15 cellular contexts compared by ENCODE assay signal in genomic region chr9:136586391-136586790, GRCh38. TPM values are rescaled to one million over a fixed set of nuclear protein-coding genes. Genes with fewer than 3 reads are reported as not detected.
DNase-seq lines count a peak whose midpoint lies in the region; ATAC-seq, FAIRE-seq and TF ChIP-seq lines count a peak whose summit lies in the region.
"Had no signal": no experiment of that assay in that cellular context is flagged by ENCODE, and none has a peak within 500 bp of the region (broad histone marks: within the 10 kb centered on the region; RNA-seq: fewer than 3 reads in every experiment).

No MANE protein-coding gene starts in this region.

- H3K4me3 ChIP-seq in A673 (ENCODE audit: low read depth, low read length, poor library complexity, severe bottlenecking) (no peak overlapping the region), mesendoderm (ENCODE audit: low read length) (no peak overlapping the region)

- H3K4me1 Mint-ChIP-seq in WTC11, result peaks cover 39% of the 10 kb centered on the region

- no peaks in the 10 kb centered on the region for H3K36me3 ChIP-seq in A673 (ENCODE audit: insufficient read depth, low read length, poor library complexity, severe bottlenecking)
- no peaks in the 10 kb centered on the region for H3K36me3 ChIP-seq in mesendoderm (ENCODE audit: control insufficient read depth, insufficient read depth, low read length)
- H3K36me3 ChIP-seq: BE2C had no signal

- no CpG with 5 or more reads among the region's 15 CpGs for WGBS in mesendoderm (ENCODE audit: extremely low coverage, insufficient coverage, low lambda C conversion rate)

- no peak overlapping the region for H4K8ac ChIP-seq in mesendoderm (ENCODE audit: low read depth, low read length)

- H3K18ac ChIP-seq in mesendoderm (ENCODE audit: low read length), result no peak overlapping the region

- H3K56ac ChIP-seq in mesendoderm (ENCODE audit: low read length), result peak overlapping the region; percentile 72

- FAIRE-seq in GM12891 (lab: Jason Lieb, UNC) (peak; percentile 65), GM19239 (lab: Jason Lieb, UNC) (no peak)

- no peak overlapping the region for H3K4ac ChIP-seq in mesendoderm (ENCODE audit: low read depth, low read length)

- POLR2A ChIA-PET in A673 (lab: Charles Lee; ENCODE audit: low non-redundant PET), result no interaction called here
- POLR2A ChIA-PET in WTC11 (lab: Charles Lee), result interaction anchor here (1.1 to 2.5 kb wide), 3 partner anchors 8 to 39 kb away, joined by 3 to 28 read pairs (median 8); no protein-coding TSS in a partner anchor

- no peaks in the 10 kb centered on the region; the same call in 1 of the 2 replicates for H3K27me3 Mint-ChIP-seq in WTC11 (ENCODE audit: low read depth)

- no peak overlapping the region for H3K4me3 Mint-ChIP-seq in WTC11

- peak overlapping the region; percentile 4 for H3K27ac ChIP-seq in A673 (ENCODE audit: low read depth, low read length, poor library complexity, severe bottlenecking)
- no peak overlapping the region for H3K27ac ChIP-seq in mesendoderm (ENCODE audit: low read depth, low read length)

- intact Hi-C loops in A673 (cut with micrococcal nuclease; ENCODE audit: unreplicated experiment), result no loop called here

- no peak for TF ChIP-seq POLR2A in GM12891 (IDR thresholded peaks at IDR 0.05; ENCODE audit: low read depth, low read length)

- H3K79me1 ChIP-seq in mesendoderm (ENCODE audit: low read length), result peaks cover 2% of the 10 kb centered on the region

- DNase-seq in A673 (ENCODE audit: low spot score) (no peak), GM12891 (ENCODE audit: insufficient read length, low spot score) (no peak), WTC11 (ENCODE audit: low spot score) (no peak), mesendoderm (no peak), SKM-1 (lab: John Stamatoyannopoulos, UW; ENCODE audit: unreplicated experiment) (no peak), GM19239 (ENCODE audit: insufficient read length, low spot score) (no peak), NCI-H748 treated with DMSO at 0.1 percent for 48 hours (lab: John Stamatoyannopoulos, UW) (no peak)
- DNase-seq in stimulated activated CD4-positive, alpha-beta T cell treated with anti-CD3 and anti-CD28 coated beads, Interleukin-12 subunit alpha, Interleukin-12 subunit beta, amount 100 ng/mL, for 4 hours, result no peak
- DNase-seq: DMS 273 treated with DMSO at 0.1 percent for 48 hours, KG1, NCI-H1092 treated with DMSO at 0.1 percent for 48 hours, NCI-H187, SIG-M5 had no signal

- peak overlapping the region; percentile 88 for H2AK5ac ChIP-seq in mesendoderm (ENCODE audit: low read length)

- no peak for ATAC-seq in WTC11
- ATAC-seq: HCT116 had no signal

- BruUV-seq in A673 (replicated peaks; lab: Mats Ljungman, UMichigan), result no TSS peak

- no peaks in the 10 kb centered on the region for H3K36me3 Mint-ChIP-seq in WTC11

- H3K23ac ChIP-seq in mesendoderm (ENCODE audit: low read length), result no peak overlapping the region

- peak overlapping the region; percentile 43 for H2BK5ac ChIP-seq in mesendoderm (ENCODE audit: low read length)

- peaks cover 31% of the 10 kb centered on the region for H3K4me1 ChIP-seq in A673 (ENCODE audit: insufficient read depth, low read length, poor library complexity, severe bottlenecking)
- H3K4me1 ChIP-seq in mesendoderm (ENCODE audit: control insufficient read depth, low read depth, low read length), result peaks cover 14% of the 10 kb centered on the region

- TF ChIP-seq CTCF in A673 (conservative IDR thresholded peaks at IDR 0.05; ENCODE audit: low read depth, low read length) (no peak), WTC11 (IDR thresholded peaks at IDR 0.05) (no peak)

- H2BK120ac ChIP-seq in mesendoderm (ENCODE audit: low read depth, low read length), result no peak overlapping the region

- H3K27ac Mint-ChIP-seq in WTC11, result peak overlapping the region; percentile 48

- no peaks in the 10 kb centered on the region for H3K9me3 Mint-ChIP-seq in WTC11

- CTCF ChIA-PET in A673 (lab: Charles Lee) (no interaction called here), WTC11 (lab: Charles Lee) (interaction anchor here (2.4 to 2.9 kb wide), 2 partner anchors 14 to 40 kb away, joined by 15 to 16 read pairs; no protein-coding TSS in a partner anchor)

- H3K4me2 ChIP-seq in mesendoderm (ENCODE audit: low read length), result no peak overlapping the region

- H2BK15ac ChIP-seq in mesendoderm (replicated peaks; ENCODE audit: low read depth), result no peak overlapping the region

- H4K5ac ChIP-seq in mesendoderm (ENCODE audit: low read length), result no peak overlapping the region

- H3K27me3 ChIP-seq in A673 (replicated peaks; ENCODE audit: insufficient read depth, low read depth, low read length, poor library complexity) (no peaks in the 10 kb centered on the region), mesendoderm (ENCODE audit: insufficient read depth, low read length, poor library complexity) (no peaks in the 10 kb centered on the region)
- H3K27me3 ChIP-seq: BE2C had no signal

- no peaks in the 10 kb centered on the region for H3K79me2 ChIP-seq in mesendoderm (ENCODE audit: control insufficient read depth, insufficient read depth, low read length)

- no peaks in the 10 kb centered on the region for H3K9me3 ChIP-seq in A673 (ENCODE audit: low read depth, low read length, poor library complexity, severe bottlenecking)
- H3K9me3 ChIP-seq: BE2C had no signal

- no peak overlapping the region for H3K9ac ChIP-seq in mesendoderm (ENCODE audit: low read length)

TF ChIP-seq in GM12891, 5 proteins besides CTCF, POLR2A, EP300 and RAD21:
- TF ChIP-seq POLR2AphosphoS5 (IDR thresholded peaks at IDR 0.05; ENCODE audit: low read depth, low read length), result no peak
- no peak for TF ChIP-seq POU2F2 (IDR thresholded peaks at IDR 0.05; ENCODE audit: low read depth, low read length)
- TF ChIP-seq PAX5 (IDR thresholded peaks at IDR 0.05; ENCODE audit: insufficient read depth, low read length, severe bottlenecking), result no peak
- TF ChIP-seq SPI1 (IDR thresholded peaks at IDR 0.05; ENCODE audit: low read depth, low read length), result no peak
- no peak for TF ChIP-seq TAF1 (IDR thresholded peaks at IDR 0.05; ENCODE audit: low read depth, low read length)

TF ChIP-seq in WTC11, 78 proteins besides CTCF, POLR2A, EP300 and RAD21:
- no peak for TF ChIP-seq IRF1 (CRISPR knock-in tag; IDR thresholded peaks at IDR 0.05)
- peak; percentile 80; the same call in 1 of the 2 replicates for TF ChIP-seq ZBTB43 (CRISPR knock-in tag; IDR thresholded peaks at IDR 0.05)
- TF ChIP-seq FOXP1 (CRISPR knock-in tag; IDR thresholded peaks at IDR 0.05; ENCODE audit: borderline replicate concordance), result peak; percentile 56; the same call in 1 of the 2 replicates

RNA-seq across cellular contexts. Expression of gene NOTCH1, which starts 40.5 kb away (rescaled TPM):
- total RNA-seq in A673 (2021) (37.2 and 50.2 TPM in 2 replicates), WTC11 (2021) (76.7 to 95.6 TPM (median 79.2 TPM) in 3 replicates)
- 7.0 TPM for polyA plus RNA-seq in GM12891 (2012; ENCODE audit: low read depth, missing spikeins)
- 14.3 TPM for polyA plus RNA-seq in mesendoderm (2013, experiment 1 of 2)
- polyA plus RNA-seq in mesendoderm (2013, experiment 2 of 2), result 14.2 TPM
